Comparison of ENCODE assay signal across 8 cellular contexts in the genomic region with DNA sequence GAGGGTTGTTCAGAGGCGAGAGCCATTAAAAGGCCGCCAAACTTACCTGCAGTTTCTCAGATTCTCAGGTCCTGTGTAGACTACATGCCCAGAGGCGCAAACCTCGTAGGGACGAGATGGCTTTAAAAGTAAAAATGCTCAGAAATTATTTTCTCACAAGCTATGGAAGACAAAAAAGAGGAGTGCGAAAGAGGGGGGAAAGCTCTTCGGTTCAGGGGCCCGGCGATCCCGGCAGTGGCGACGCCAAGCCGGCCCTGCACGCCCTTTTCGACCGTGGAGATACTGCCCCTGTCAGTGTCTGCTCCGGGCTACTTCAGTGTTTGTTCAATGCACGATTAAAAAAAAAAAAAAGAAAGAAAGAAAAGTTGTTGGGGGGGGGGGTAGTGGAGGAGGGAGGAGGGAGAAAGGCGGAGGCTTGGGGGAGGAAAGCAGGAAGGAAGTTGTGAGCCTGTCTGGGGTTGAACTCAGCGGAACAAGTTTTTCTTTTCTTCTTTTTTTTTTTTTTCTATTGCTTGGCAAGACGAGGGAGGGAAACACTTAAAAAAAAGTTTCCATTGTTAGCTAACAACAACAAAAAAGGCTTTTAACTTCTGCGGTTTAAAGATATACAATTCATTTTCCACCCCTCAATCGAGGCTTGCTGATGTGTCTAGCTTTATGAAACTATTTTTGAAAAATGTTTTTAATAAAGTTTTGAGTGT. TPM values are rescaled to one million over a fixed set of nuclear protein-coding genes. Genes with fewer than 3 reads are reported as not detected.
DNase-seq lines count a peak whose midpoint lies in the region; ATAC-seq and TF ChIP-seq lines count a peak whose summit lies in the region.

Gene ITPKB (minus strand): TSS at position 288 of the 701 bp plus-strand sequence. CDS start 1,824 bp downstream, outside the sequence.

- H3K27ac ChIP-seq in SK-N-MC, result peak within 1 kb of the TSS; percentile 21; the same call in 1 of the 2 replicates
- H3K27ac ChIP-seq in adipose tissue (ENCODE audit: low read depth, low read length), result peak within 1 kb of the TSS; percentile 11

- no peak for TF ChIP-seq CTCF in Caco-2 (IDR thresholded peaks at IDR 0.05; ENCODE audit: insufficient read depth in 1 of 2, low read depth in 1 of 2, low read length in 1 of 2, severe bottlenecking in 1 of 2, unreplicated experiment in 1 of 2)

- H3K4me3 Mint-ChIP-seq in Caco-2 (ENCODE audit: unreplicated experiment), result peak within 1 kb of the TSS; percentile 84

- no peaks in the 10 kb centered on the region for H3K27me3 ChIP-seq in Caco-2 (replicated peaks; ENCODE audit: control insufficient read depth, insufficient read depth, low read length)

- DNase-seq in Caco-2, result peak in 1 of 2 experiments; percentile 39
- DNase-seq in SK-N-MC (ENCODE audit: low read depth, low spot score), result no peak
- DNase-seq in cardiac septum (ENCODE audit: low spot score), result no peak
- peak; percentile 74 for DNase-seq in pons (ENCODE audit: low spot score)

- no peaks in the 10 kb centered on the region for H3K36me3 Mint-ChIP-seq in Caco-2 (ENCODE audit: insufficient read depth, unreplicated experiment)

- peaks cover 7% of the 10 kb centered on the region; the same call in 1 of the 2 replicates for H3K9me3 ChIP-seq in Caco-2
- H3K9me3 ChIP-seq in SK-N-MC (ENCODE audit: low read depth, low read length), result no peaks in the 10 kb centered on the region

- CTCF ChIA-PET in Caco-2 (lab: Charles Lee), result interaction anchor here (0.5 kb wide), 1 partner anchor 86 kb away, joined by 3 read pairs; no protein-coding TSS in a partner anchor

- ATAC-seq in HG02610 (IDR thresholded peaks at IDR 0.05; ENCODE audit: unreplicated experiment), result peak; percentile 27
- ATAC-seq in HG03378 (IDR thresholded peaks at IDR 0.05; ENCODE audit: unreplicated experiment), result no peak
- ATAC-seq in GM19397 (IDR thresholded peaks at IDR 0.05; ENCODE audit: unreplicated experiment), result no peak

- H3K4me3 ChIP-seq in Caco-2 (ENCODE audit: low read depth, low read length), result peak within 1 kb of the TSS; percentile 61
- peak within 1 kb of the TSS; percentile 89 for H3K4me3 ChIP-seq in SK-N-MC

- 0 to 2% (median 0%) methylated on average over 23 of the region's 23 CpGs for WGBS in adipose tissue, 3 donors

- H3K9me3 Mint-ChIP-seq in Caco-2 (ENCODE audit: unreplicated experiment), result no peaks in the 10 kb centered on the region

- H3K4me1 ChIP-seq in Caco-2, result peaks cover 3% of the 10 kb centered on the region; the same call in 1 of the 2 replicates

- H3K27me3 Mint-ChIP-seq in Caco-2 (ENCODE audit: insufficient read depth, unreplicated experiment), result no peaks in the 10 kb centered on the region

- peak within 1 kb of the TSS; percentile 42 for H3K27ac Mint-ChIP-seq in Caco-2 (ENCODE audit: unreplicated experiment)

- intact Hi-C loops in Caco-2 (cut with micrococcal nuclease; ENCODE audit: unreplicated experiment), result loop anchor here (5.0 kb wide), 1 partner anchor 88 kb away; no protein-coding TSS in a partner anchor
- intact Hi-C loops in cardiac septum (cut with DNase I), result loop anchor here (2.0 to 10.0 kb wide), 4 partner anchors 77 to 194 kb away; partner anchors contain the start of gene STUM

- no TSS peak for BruUV-seq in Caco-2 (replicated peaks; lab: Mats Ljungman, UMichigan)

- POLR2A ChIA-PET in Caco-2 (lab: Charles Lee), result no interaction called here

- peak within 1 kb of the TSS; percentile 90 for H3K9ac ChIP-seq in SK-N-MC (ENCODE audit: insufficient read length)

- no peaks in the 10 kb centered on the region for H3K4me1 Mint-ChIP-seq in Caco-2 (ENCODE audit: low read depth, unreplicated experiment)

- H3K36me3 ChIP-seq in Caco-2 (ENCODE audit: control insufficient read depth, insufficient read depth, low read length) (no peaks in the 10 kb centered on the region), SK-N-MC (ENCODE audit: insufficient read depth, low read length) (no peaks in the 10 kb centered on the region; the same call in 1 of the 2 replicates)

RNA-seq across cellular contexts. Expression of gene ITPKB, which starts in this region (rescaled TPM):
- 4.4 and 5.2 TPM in 2 replicates for total RNA-seq in Caco-2 (2022)
- polyA plus RNA-seq in adipose tissue, result 10 to 100 TPM in 2 of 3 donors, 1 to 10 TPM in 1; 5.3 to 18.6 (median 17.0) TPM
- total RNA-seq in cardiac septum, result 10.5 TPM
